In the genomic region with DNA sequence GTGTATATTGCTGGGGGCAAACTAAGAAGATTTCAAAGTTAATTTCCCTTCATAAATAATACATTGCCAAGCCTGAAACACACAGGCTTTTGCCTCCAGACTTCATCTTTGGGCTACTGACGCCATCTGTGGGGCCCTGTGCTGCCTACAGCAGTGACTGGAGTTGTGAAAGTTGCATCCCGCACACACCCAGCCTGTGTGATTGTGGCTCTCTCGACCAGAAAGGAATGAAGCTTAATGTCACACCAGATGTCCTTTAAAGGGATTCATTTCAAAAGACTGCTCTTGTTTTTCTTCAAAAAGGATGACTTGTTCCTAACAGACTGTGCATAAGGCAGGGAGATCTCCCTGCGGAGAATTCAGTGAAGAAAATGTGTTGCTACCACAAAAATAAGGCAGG, we compare ENCODE assay signal across 2 cellular contexts.
TF ChIP-seq lines count a peak whose summit lies in the region.

No MANE protein-coding gene starts in this region.

TF ChIP-seq in GM23338, 12 proteins besides CTCF, POLR2A, EP300 and RAD21:
- TF ChIP-seq, protein P1, sequence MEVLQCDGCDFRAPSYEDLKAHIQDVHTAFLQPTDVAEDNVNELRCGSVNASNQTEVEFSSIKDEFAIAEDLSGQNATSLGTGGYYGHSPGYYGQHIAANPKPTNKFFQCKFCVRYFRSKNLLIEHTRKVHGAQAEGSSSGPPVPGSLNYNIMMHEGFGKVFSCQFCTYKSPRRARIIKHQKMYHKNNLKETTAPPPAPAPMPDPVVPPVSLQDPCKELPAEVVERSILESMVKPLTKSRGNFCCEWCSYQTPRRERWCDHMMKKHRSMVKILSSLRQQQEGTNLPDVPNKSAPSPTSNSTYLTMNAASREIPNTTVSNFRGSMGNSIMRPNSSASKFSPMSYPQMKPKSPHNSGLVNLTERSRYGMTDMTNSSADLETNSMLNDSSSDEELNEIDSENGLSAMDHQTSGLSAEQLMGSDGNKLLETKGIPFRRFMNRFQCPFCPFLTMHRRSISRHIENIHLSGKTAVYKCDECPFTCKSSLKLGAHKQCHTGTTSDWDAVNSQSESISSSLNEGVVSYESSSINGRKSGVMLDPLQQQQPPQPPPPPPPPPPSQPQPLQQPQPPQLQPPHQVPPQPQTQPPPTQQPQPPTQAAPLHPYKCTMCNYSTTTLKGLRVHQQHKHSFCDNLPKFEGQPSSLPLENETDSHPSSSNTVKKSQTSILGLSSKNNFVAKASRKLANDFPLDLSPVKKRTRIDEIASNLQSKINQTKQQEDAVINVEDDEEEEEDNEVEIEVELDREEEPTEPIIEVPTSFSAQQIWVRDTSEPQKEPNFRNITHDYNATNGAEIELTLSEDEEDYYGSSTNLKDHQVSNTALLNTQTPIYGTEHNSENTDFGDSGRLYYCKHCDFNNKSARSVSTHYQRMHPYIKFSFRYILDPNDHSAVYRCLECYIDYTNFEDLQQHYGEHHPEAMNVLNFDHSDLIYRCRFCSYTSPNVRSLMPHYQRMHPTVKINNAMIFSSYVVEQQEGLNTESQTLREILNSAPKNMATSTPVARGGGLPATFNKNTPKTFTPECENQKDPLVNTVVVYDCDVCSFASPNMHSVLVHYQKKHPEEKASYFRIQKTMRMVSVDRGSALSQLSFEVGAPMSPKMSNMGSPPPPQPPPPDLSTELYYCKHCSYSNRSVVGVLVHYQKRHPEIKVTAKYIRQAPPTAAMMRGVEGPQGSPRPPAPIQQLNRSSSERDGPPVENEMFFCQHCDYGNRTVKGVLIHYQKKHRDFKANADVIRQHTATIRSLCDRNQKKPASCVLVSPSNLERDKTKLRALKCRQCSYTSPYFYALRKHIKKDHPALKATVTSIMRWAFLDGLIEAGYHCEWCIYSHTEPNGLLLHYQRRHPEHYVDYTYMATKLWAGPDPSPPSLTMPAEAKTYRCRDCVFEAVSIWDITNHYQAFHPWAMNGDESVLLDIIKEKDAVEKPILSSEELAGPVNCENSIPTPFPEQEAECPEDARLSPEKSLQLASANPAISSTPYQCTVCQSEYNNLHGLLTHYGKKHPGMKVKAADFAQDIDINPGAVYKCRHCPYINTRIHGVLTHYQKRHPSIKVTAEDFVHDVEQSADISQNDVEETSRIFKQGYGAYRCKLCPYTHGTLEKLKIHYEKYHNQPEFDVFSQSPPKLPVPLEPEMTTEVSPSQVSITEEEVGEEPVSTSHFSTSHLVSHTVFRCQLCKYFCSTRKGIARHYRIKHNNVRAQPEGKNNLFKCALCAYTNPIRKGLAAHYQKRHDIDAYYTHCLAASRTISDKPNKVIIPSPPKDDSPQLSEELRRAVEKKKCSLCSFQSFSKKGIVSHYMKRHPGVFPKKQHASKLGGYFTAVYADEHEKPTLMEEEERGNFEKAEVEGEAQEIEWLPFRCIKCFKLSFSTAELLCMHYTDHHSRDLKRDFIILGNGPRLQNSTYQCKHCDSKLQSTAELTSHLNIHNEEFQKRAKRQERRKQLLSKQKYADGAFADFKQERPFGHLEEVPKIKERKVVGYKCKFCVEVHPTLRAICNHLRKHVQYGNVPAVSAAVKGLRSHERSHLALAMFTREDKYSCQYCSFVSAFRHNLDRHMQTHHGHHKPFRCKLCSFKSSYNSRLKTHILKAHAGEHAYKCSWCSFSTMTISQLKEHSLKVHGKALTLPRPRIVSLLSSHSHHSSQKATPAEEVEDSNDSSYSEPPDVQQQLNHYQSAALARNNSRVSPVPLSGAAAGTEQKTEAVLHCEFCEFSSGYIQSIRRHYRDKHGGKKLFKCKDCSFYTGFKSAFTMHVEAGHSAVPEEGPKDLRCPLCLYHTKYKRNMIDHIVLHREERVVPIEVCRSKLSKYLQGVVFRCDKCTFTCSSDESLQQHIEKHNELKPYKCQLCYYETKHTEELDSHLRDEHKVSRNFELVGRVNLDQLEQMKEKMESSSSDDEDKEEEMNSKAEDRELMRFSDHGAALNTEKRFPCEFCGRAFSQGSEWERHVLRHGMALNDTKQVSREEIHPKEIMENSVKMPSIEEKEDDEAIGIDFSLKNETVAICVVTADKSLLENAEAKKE (CRISPR knock-in tag; IDR thresholded peaks at IDR 0.05) = no peak
- no peak for TF ChIP-seq EZH2phosphoT487 (IDR thresholded peaks at IDR 0.05; ENCODE audit: unreplicated experiment)
- TF ChIP-seq, protein P2, sequence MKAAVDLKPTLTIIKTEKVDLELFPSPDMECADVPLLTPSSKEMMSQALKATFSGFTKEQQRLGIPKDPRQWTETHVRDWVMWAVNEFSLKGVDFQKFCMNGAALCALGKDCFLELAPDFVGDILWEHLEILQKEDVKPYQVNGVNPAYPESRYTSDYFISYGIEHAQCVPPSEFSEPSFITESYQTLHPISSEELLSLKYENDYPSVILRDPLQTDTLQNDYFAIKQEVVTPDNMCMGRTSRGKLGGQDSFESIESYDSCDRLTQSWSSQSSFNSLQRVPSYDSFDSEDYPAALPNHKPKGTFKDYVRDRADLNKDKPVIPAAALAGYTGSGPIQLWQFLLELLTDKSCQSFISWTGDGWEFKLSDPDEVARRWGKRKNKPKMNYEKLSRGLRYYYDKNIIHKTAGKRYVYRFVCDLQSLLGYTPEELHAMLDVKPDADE (IDR thresholded peaks at IDR 0.05) = no peak
- no peak for TF ChIP-seq CREB1 (CRISPR knock-in tag; IDR thresholded peaks at IDR 0.05; ENCODE audit: low read depth)
- no peak for TF ChIP-seq STAT1 (IDR thresholded peaks at IDR 0.05; ENCODE audit: unreplicated experiment)
- no peak for TF ChIP-seq NANOG (IDR thresholded peaks at IDR 0.05; ENCODE audit: borderline replicate concordance)
- TF ChIP-seq EZH2 (IDR thresholded peaks at IDR 0.05; ENCODE audit: low read depth, unreplicated experiment) = no peak
- no peak for TF ChIP-seq ZNF114 (CRISPR knock-in tag; IDR thresholded peaks at IDR 0.05)
- TF ChIP-seq ZNF331 (CRISPR knock-in tag; IDR thresholded peaks at IDR 0.05; ENCODE audit: low read depth) = no peak

TF ChIP-seq in H1, 55 proteins besides CTCF, POLR2A, EP300 and RAD21:
- TF ChIP-seq POLR2AphosphoS5 (IDR thresholded peaks at IDR 0.05; ENCODE audit: low read depth, low read length) = no peak
- no peak for TF ChIP-seq GABPA (IDR thresholded peaks at IDR 0.05; ENCODE audit: borderline replicate concordance, insufficient read depth, low read length)
- TF ChIP-seq EZH2 (IDR thresholded peaks at IDR 0.05; ENCODE audit: low read depth, low read length, severe bottlenecking) = no peak
- no peak for TF ChIP-seq BCL11A (IDR thresholded peaks at IDR 0.05; ENCODE audit: low read depth in 2 of 2, low read length in 2 of 2)
- no peak for TF ChIP-seq BRCA1 (IDR thresholded peaks at IDR 0.05; ENCODE audit: low read depth, low read length)
- TF ChIP-seq GTF2F1 (IDR thresholded peaks at IDR 0.05; ENCODE audit: borderline replicate concordance, low read depth, low read length) = no peak
- TF ChIP-seq TAF7 (optimal IDR thresholded peaks at IDR 0.05; ENCODE audit: borderline replicate concordance, low read depth, low read length) = no peak
- no peak for TF ChIP-seq KDM1A (IDR thresholded peaks at IDR 0.05; ENCODE audit: borderline replicate concordance, low read length)
- no peak for TF ChIP-seq NRF1 (IDR thresholded peaks at IDR 0.05; ENCODE audit: low read depth, low read length)
- no peak for TF ChIP-seq SP2 (IDR thresholded peaks at IDR 0.05; ENCODE audit: low read length)
- TF ChIP-seq SIRT6 (IDR thresholded peaks at IDR 0.05; ENCODE audit: low read length) = no peak
- no peak for TF ChIP-seq CTBP2 (IDR thresholded peaks at IDR 0.05; ENCODE audit: borderline replicate concordance, insufficient read depth, insufficient read length, low read length)
- TF ChIP-seq FOSL1 (IDR thresholded peaks at IDR 0.05; ENCODE audit: insufficient read depth, low read depth, low read length) = no peak
- TF ChIP-seq PHF8 (conservative IDR thresholded peaks at IDR 0.05; ENCODE audit: low read depth, low read length) = no peak
- no peak for TF ChIP-seq JUN (IDR thresholded peaks at IDR 0.05; ENCODE audit: low read depth, low read length)
TF ChIP-seq in H1: peak in this region for 0.
